17 cellular contexts compared by ENCODE assay signal in the genomic region with DNA sequence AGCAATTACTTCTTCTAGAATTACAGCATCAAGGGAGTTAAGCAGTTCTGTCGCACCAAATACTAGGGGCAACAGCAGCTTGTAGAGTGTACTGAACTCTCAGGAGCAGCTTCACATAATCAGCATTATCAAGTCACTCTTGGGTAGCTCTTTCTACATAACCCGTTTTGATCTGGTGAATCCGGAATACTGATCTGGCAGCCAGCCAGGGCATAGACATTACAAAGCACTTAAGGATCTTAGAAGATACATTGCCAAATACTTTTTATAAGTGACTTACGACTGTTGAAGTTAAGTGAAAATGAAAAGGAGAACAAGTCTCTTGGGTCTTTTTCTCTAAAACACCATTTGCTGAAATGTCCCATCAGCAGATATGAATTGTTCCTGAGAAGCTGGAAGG.
DNase-seq lines count a peak whose midpoint lies in the region; TF ChIP-seq lines count a peak whose summit lies in the region.
"Had no signal": no experiment of that assay in that cellular context is flagged by ENCODE, and none has a peak within 500 bp of the region (broad histone marks: within the 10 kb centered on the region; RNA-seq: fewer than 3 reads in every experiment).

No MANE protein-coding gene starts in this region.

- H2BK15ac ChIP-seq in mesendoderm (replicated peaks; ENCODE audit: low read depth) = no peak overlapping the region

- H3K9me3 ChIP-seq in A673 (ENCODE audit: low read depth, low read length, poor library complexity, severe bottlenecking) = no peaks in the 10 kb centered on the region
- H3K9me3 ChIP-seq: BLaER1, SK-N-SH had no signal

- no peak overlapping the region for H3K23ac ChIP-seq in mesendoderm (ENCODE audit: low read length)

- peak; percentile 23 for DNase-seq in A673 (ENCODE audit: low spot score)
- DNase-seq in HT-29 (ENCODE audit: low spot score) = peak; percentile 10
- peak; percentile 23 for DNase-seq in NCI-H69 (lab: John Stamatoyannopoulos, UW)
- DNase-seq in choroid plexus epithelial cell (ENCODE audit: low read depth) = peak; percentile 1
- no peak for DNase-seq in iPS-NIHi7 (ENCODE audit: extremely low spot score)
- no peak for DNase-seq in stimulated activated CD4-positive, alpha-beta T cell treated with anti-CD3 and anti-CD28 coated beads, Interleukin-12 subunit alpha, Interleukin-12 subunit beta, amount 100 ng/mL, for 4 hours
- no peak for DNase-seq in mesendoderm
- DNase-seq: CD8-positive, alpha-beta memory T cell; H7; NCI-H146; NCI-H2107; NCI-H446; NK-92 treated with Interleukin-12 subunit alpha and Interleukin-12 subunit beta, amount 100 ng/mL, for 24 hours; SK-N-SH; T-helper 1 cell had no signal

- H3K4me3 ChIP-seq in A673 (ENCODE audit: low read depth, low read length, poor library complexity, severe bottlenecking) = no peak overlapping the region
- H3K4me3 ChIP-seq in choroid plexus epithelial cell (ENCODE audit: low read depth, low read length) = no peak overlapping the region
- no peak overlapping the region for H3K4me3 ChIP-seq in mesendoderm (ENCODE audit: low read length)
- H3K4me3 ChIP-seq: BLaER1, PC-9 had no signal

- H3K56ac ChIP-seq in mesendoderm (ENCODE audit: low read length) = no peak overlapping the region

- TF ChIP-seq CTCF in A673 (conservative IDR thresholded peaks at IDR 0.05; ENCODE audit: low read depth, low read length) (no peak), choroid plexus epithelial cell (conservative IDR thresholded peaks at IDR 0.05; ENCODE audit: low read depth, low read length) (no peak)

- no peak overlapping the region for H3K18ac ChIP-seq in mesendoderm (ENCODE audit: low read length)

- CTCF ChIA-PET in A673 (lab: Charles Lee) = no interaction called here

- no TSS peak for BruUV-seq in A673 (replicated peaks; lab: Mats Ljungman, UMichigan)

- H3K4ac ChIP-seq in mesendoderm (ENCODE audit: low read depth, low read length) = no peak overlapping the region

- POLR2A ChIA-PET in A673 (lab: Charles Lee; ENCODE audit: low non-redundant PET) = no interaction called here

- no peak overlapping the region for H3K4me2 ChIP-seq in mesendoderm (ENCODE audit: low read length)
- H3K4me2 ChIP-seq: BLaER1, PC-9, SK-N-SH had no signal

- H4K5ac ChIP-seq in mesendoderm (ENCODE audit: low read length) = no peak overlapping the region

- H3K27ac ChIP-seq in A673 (ENCODE audit: low read depth, low read length, poor library complexity, severe bottlenecking) (no peak overlapping the region), mesendoderm (ENCODE audit: low read depth, low read length) (no peak overlapping the region)
- H3K27ac ChIP-seq: BLaER1, PC-9 had no signal

- no peaks in the 10 kb centered on the region for H3K4me1 ChIP-seq in A673 (ENCODE audit: insufficient read depth, low read length, poor library complexity, severe bottlenecking)
- H3K4me1 ChIP-seq in mesendoderm (ENCODE audit: control insufficient read depth, low read depth, low read length) = no peaks in the 10 kb centered on the region
- H3K4me1 ChIP-seq: BLaER1 had no signal

- H3K36me3 ChIP-seq in A673 (ENCODE audit: insufficient read depth, low read length, poor library complexity, severe bottlenecking) (no peaks in the 10 kb centered on the region), mesendoderm (ENCODE audit: control insufficient read depth, insufficient read depth, low read length) (no peaks in the 10 kb centered on the region)
- H3K36me3 ChIP-seq: BLaER1 had no signal

- no peak overlapping the region for H2BK5ac ChIP-seq in mesendoderm (ENCODE audit: low read length)

- WGBS in mesendoderm (ENCODE audit: extremely low coverage, insufficient coverage, low lambda C conversion rate) = no CpG with 5 or more reads among the region's 4 CpGs

- no peaks in the 10 kb centered on the region for H3K79me2 ChIP-seq in mesendoderm (ENCODE audit: control insufficient read depth, insufficient read depth, low read length)

- intact Hi-C loops in A673 (cut with micrococcal nuclease; ENCODE audit: unreplicated experiment) = loop anchor here (5.0 kb wide), 1 partner anchor 66 kb away; no protein-coding TSS in a partner anchor

- no peak overlapping the region for H4K8ac ChIP-seq in mesendoderm (ENCODE audit: low read depth, low read length)

- H2BK120ac ChIP-seq in mesendoderm (ENCODE audit: low read depth, low read length) = no peak overlapping the region

- no peak overlapping the region for H2AK5ac ChIP-seq in mesendoderm (ENCODE audit: low read length)

- H3K79me1 ChIP-seq in mesendoderm (ENCODE audit: low read length) = no peaks in the 10 kb centered on the region

- no peak overlapping the region for H3K9ac ChIP-seq in mesendoderm (ENCODE audit: low read length)
- H3K9ac ChIP-seq: BLaER1, SK-N-SH had no signal

- no peaks in the 10 kb centered on the region for H3K27me3 ChIP-seq in A673 (replicated peaks; ENCODE audit: insufficient read depth, low read depth, low read length, poor library complexity)
- H3K27me3 ChIP-seq in mesendoderm (ENCODE audit: insufficient read depth, low read length, poor library complexity) = no peaks in the 10 kb centered on the region
- H3K27me3 ChIP-seq: BLaER1 had no signal

Comparison
In these comparisons a context has a peak if more than half of its experiments do, and no peak if none do; other contexts are left out.
1. DNase-seq: peak in A673 (single experiment), HT-29 (single experiment), NCI-H69 (single experiment) and choroid plexus epithelial cell (single experiment); none in iPS-NIHi7 (single experiment), stimulated activated CD4-positive, alpha-beta T cell treated with anti-CD3 and anti-CD28 coated beads, Interleukin-12 subunit alpha, Interleukin-12 subunit beta, amount 100 ng/mL, for 4 hours (single experiment) and mesendoderm (single experiment).